In genomic region chr11:2885676-2886081, GRCh38 we compare ENCODE assay signal across 1 cellular context.
A peak's percentile ranks its signal among the peaks of the same experiment; 100 is the strongest.
TF ChIP-seq lines count a peak whose summit lies in the region.

Gene CDKN1C (minus strand): TSS chr11:2885775. CDS start chr11:2885456, 319 bp downstream.

TF ChIP-seq in K562, 482 proteins besides CTCF, POLR2A, EP300 and RAD21 (continued from another document and continues in another):
- TF ChIP-seq, protein P1, sequence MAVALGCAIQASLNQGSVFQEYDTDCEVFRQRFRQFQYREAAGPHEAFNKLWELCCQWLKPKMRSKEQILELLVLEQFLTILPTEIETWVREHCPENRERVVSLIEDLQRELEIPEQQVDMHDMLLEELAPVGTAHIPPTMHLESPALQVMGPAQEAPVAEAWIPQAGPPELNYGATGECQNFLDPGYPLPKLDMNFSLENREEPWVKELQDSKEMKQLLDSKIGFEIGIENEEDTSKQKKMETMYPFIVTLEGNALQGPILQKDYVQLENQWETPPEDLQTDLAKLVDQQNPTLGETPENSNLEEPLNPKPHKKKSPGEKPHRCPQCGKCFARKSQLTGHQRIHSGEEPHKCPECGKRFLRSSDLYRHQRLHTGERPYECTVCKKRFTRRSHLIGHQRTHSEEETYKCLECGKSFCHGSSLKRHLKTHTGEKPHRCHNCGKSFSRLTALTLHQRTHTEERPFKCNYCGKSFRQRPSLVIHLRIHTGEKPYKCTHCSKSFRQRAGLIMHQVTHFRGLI (CRISPR knock-in tag; IDR thresholded peaks at IDR 0.05), result no peak
- TF ChIP-seq ZNF507 (tag; conservative IDR thresholded peaks at IDR 0.05) (no peak), ZNF124 (CRISPR knock-in tag; IDR thresholded peaks at IDR 0.05) (0 out of 2 replicates have a peak, but pooled peaks have one; percentile 7), KLF13 (tag; IDR thresholded peaks at IDR 0.05; ENCODE audit: borderline replicate concordance, low read depth) (peak; percentile 83; the same call in 1 of the 2 replicates), ZFP91 (CRISPR knock-in tag; IDR thresholded peaks at IDR 0.05) (peak; percentile 8; the same call in 1 of the 2 replicates), SUPT5H (IDR thresholded peaks at IDR 0.05) (peak; percentile 74; the same call in 1 of the 2 replicates), SMARCE1 (IDR thresholded peaks at IDR 0.05) (no peak), ZNF23 (CRISPR knock-in tag; IDR thresholded peaks at IDR 0.05) (no peak), HES1 (IDR thresholded peaks at IDR 0.05; ENCODE audit: low read depth) (no peak), MAZ (CRISPR knock-in tag; conservative IDR thresholded peaks at IDR 0.05 in 1 of 2, IDR thresholded peaks at IDR 0.05 in 1 of 2) (peak in 1 of 2 experiments; percentile 50; a peak in 2 of 4 replicates), RUNX1 (IDR thresholded peaks at IDR 0.05; ENCODE audit: low read depth) (no peak), NEUROD1 (IDR thresholded peaks at IDR 0.05; ENCODE audit: borderline replicate concordance, low read depth, low read length, partially characterized antibody) (no peak), ZNF263 (CRISPR knock-in tag; IDR thresholded peaks at IDR 0.05; ENCODE audit: borderline replicate concordance) (0 out of 2 replicates have a peak, but pooled peaks have one; percentile 3), RBM22 (IDR thresholded peaks at IDR 0.05; ENCODE audit: low read depth, low read length, poor library complexity, severe bottlenecking) (peak; percentile 84), ATF2 (CRISPR knock-in tag; IDR thresholded peaks at IDR 0.05) (no peak; the same call in 1 of the 2 replicates), USF2 (CRISPR knock-in tag; IDR thresholded peaks at IDR 0.05) (no peak), RBBP5 (IDR thresholded peaks at IDR 0.05; ENCODE audit: borderline replicate concordance, insufficient read depth, low read length, poor library complexity, severe bottlenecking) (peak; percentile 23), RHOXF2B (CRISPR knock-in tag; conservative IDR thresholded peaks at IDR 0.05) (no peak), POLR2B (IDR thresholded peaks at IDR 0.05; ENCODE audit: low read depth, partially characterized antibody) (peak; percentile 69), ILF3 (IDR thresholded peaks at IDR 0.05; ENCODE audit: borderline replicate concordance) (no peak), RBFOX2 (IDR thresholded peaks at IDR 0.05; ENCODE audit: low read depth, low read length) (peak; percentile 88), KLF10 (CRISPR knock-in tag; IDR thresholded peaks at IDR 0.05) (no peak), NR2F6 (CRISPR knock-in tag; IDR thresholded peaks at IDR 0.05) (no peak), ERF (CRISPR knock-in tag; IDR thresholded peaks at IDR 0.05) (no peak), SMARCA5 (IDR thresholded peaks at IDR 0.05) (no peak), SRSF9 (IDR thresholded peaks at IDR 0.05; ENCODE audit: borderline replicate concordance, low read depth, low read length) (no peak), NCOA1 (IDR thresholded peaks at IDR 0.05; ENCODE audit: low read depth) (no peak), GTF2F1 (IDR thresholded peaks at IDR 0.05; ENCODE audit: low read depth, low read length) (0 out of 2 replicates have a peak, but pooled peaks have one; percentile 62), KDM5B (IDR thresholded peaks at IDR 0.05; ENCODE audit: insufficient replicate concordance, low read depth, low read length) (peak; percentile 98), TAF7 (tag; IDR thresholded peaks at IDR 0.05) (no peak), ZKSCAN8 (CRISPR knock-in tag; IDR thresholded peaks at IDR 0.05) (no peak), FOXJ3 (CRISPR knock-in tag; IDR thresholded peaks at IDR 0.05) (no peak), CXXC5 (CRISPR knock-in tag; IDR thresholded peaks at IDR 0.05) (peak; percentile 65), NFIX (CRISPR knock-in tag; IDR thresholded peaks at IDR 0.05; ENCODE audit: low read depth) (no peak), HDAC1 (IDR thresholded peaks at IDR 0.05) (peak in 1 of 2 experiments; percentile 61; a peak in 1 of 4 replicates), ZNF79 (CRISPR knock-in tag; IDR thresholded peaks at IDR 0.05; ENCODE audit: low read depth) (no peak), ARID1B (IDR thresholded peaks at IDR 0.05) (no peak)
- TF ChIP-seq, protein P2, sequence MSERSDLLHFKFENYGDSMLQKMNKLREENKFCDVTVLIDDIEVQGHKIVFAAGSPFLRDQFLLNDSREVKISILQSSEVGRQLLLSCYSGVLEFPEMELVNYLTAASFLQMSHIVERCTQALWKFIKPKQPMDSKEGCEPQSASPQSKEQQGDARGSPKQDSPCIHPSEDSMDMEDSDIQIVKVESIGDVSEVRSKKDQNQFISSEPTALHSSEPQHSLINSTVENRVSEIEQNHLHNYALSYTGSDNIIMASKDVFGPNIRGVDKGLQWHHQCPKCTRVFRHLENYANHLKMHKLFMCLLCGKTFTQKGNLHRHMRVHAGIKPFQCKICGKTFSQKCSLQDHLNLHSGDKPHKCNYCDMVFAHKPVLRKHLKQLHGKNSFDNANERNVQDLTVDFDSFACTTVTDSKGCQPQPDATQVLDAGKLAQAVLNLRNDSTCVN (CRISPR knock-in tag; IDR thresholded peaks at IDR 0.05), result no peak
- TF ChIP-seq, protein P3, sequence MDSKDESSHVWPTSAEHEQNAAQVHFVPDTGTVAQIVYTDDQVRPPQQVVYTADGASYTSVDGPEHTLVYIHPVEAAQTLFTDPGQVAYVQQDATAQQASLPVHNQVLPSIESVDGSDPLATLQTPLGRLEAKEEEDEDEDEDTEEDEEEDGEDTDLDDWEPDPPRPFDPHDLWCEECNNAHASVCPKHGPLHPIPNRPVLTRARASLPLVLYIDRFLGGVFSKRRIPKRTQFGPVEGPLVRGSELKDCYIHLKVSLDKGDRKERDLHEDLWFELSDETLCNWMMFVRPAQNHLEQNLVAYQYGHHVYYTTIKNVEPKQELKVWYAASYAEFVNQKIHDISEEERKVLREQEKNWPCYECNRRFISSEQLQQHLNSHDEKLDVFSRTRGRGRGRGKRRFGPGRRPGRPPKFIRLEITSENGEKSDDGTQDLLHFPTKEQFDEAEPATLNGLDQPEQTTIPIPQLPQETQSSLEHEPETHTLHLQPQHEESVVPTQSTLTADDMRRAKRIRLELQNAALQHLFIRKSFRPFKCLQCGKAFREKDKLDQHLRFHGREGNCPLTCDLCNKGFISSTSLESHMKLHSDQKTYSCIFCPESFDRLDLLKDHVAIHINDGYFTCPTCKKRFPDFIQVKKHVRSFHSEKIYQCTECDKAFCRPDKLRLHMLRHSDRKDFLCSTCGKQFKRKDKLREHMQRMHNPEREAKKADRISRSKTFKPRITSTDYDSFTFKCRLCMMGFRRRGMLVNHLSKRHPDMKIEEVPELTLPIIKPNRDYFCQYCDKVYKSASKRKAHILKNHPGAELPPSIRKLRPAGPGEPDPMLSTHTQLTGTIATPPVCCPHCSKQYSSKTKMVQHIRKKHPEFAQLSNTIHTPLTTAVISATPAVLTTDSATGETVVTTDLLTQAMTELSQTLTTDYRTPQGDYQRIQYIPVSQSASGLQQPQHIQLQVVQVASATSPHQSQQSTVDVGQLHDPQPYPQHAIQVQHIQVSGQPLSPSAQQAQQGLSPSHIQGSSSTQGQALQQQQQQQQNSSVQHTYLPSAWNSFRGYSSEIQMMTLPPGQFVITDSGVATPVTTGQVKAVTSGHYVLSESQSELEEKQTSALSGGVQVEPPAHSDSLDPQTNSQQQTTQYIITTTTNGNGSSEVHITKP (IDR thresholded peaks at IDR 0.05; ENCODE audit: partially characterized antibody), result peak; percentile 25
- TF ChIP-seq, protein P4, sequence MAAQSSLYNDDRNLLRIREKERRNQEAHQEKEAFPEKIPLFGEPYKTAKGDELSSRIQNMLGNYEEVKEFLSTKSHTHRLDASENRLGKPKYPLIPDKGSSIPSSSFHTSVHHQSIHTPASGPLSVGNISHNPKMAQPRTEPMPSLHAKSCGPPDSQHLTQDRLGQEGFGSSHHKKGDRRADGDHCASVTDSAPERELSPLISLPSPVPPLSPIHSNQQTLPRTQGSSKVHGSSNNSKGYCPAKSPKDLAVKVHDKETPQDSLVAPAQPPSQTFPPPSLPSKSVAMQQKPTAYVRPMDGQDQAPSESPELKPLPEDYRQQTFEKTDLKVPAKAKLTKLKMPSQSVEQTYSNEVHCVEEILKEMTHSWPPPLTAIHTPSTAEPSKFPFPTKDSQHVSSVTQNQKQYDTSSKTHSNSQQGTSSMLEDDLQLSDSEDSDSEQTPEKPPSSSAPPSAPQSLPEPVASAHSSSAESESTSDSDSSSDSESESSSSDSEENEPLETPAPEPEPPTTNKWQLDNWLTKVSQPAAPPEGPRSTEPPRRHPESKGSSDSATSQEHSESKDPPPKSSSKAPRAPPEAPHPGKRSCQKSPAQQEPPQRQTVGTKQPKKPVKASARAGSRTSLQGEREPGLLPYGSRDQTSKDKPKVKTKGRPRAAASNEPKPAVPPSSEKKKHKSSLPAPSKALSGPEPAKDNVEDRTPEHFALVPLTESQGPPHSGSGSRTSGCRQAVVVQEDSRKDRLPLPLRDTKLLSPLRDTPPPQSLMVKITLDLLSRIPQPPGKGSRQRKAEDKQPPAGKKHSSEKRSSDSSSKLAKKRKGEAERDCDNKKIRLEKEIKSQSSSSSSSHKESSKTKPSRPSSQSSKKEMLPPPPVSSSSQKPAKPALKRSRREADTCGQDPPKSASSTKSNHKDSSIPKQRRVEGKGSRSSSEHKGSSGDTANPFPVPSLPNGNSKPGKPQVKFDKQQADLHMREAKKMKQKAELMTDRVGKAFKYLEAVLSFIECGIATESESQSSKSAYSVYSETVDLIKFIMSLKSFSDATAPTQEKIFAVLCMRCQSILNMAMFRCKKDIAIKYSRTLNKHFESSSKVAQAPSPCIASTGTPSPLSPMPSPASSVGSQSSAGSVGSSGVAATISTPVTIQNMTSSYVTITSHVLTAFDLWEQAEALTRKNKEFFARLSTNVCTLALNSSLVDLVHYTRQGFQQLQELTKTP (IDR thresholded peaks at IDR 0.05; ENCODE audit: low read depth in 1 of 2, partially characterized antibody in 2 of 2), result no peak
- TF ChIP-seq, protein P5, sequence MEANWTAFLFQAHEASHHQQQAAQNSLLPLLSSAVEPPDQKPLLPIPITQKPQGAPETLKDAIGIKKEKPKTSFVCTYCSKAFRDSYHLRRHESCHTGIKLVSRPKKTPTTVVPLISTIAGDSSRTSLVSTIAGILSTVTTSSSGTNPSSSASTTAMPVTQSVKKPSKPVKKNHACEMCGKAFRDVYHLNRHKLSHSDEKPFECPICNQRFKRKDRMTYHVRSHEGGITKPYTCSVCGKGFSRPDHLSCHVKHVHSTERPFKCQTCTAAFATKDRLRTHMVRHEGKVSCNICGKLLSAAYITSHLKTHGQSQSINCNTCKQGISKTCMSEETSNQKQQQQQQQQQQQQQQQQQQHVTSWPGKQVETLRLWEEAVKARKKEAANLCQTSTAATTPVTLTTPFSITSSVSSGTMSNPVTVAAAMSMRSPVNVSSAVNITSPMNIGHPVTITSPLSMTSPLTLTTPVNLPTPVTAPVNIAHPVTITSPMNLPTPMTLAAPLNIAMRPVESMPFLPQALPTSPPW (CRISPR knock-in tag; IDR thresholded peaks at IDR 0.05), result peak; percentile 95
